Comparison of ENCODE assay signal across 9 cellular contexts in the genomic region with DNA sequence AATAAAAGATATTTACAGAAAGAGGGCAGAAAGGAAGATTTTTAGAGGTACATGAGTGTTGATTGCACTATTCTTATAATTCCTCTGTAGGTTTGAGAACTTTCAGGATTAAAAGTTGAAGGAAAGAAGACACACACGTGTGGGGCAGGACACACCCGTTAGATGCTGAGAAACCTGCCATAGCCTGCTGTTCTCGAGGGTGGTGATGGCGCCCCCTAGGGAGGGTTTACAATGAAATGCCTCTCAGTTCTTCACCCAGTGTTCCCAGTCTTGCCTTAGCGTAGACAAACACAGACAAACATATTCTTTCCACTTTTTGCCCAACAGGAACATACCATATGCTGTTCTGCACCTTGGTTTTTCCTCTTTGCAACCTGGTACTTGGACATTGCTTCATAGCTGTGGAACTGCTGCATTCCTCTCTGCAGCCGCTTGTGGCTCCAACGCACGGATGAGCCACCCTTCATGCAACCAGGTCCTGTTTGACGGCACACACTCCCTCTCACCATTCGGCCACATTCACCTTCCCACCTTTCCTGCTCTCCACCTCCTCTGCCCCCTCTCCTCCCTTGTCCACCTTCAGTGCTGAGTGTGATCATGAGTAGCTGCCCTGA. TPM values are rescaled to one million over a fixed set of nuclear protein-coding genes. Genes with fewer than 3 reads are reported as not detected.
A peak's percentile ranks its signal among the peaks of the same experiment; 100 is the strongest.
DNase-seq lines count a peak whose midpoint lies in the region; ATAC-seq and TF ChIP-seq lines count a peak whose summit lies in the region.
"Had no signal": no experiment of that assay in that cellular context is flagged by ENCODE, and none has a peak within 500 bp of the region (broad histone marks: within the 10 kb centered on the region; RNA-seq: fewer than 3 reads in every experiment).

No MANE protein-coding gene starts in this region.

- ATAC-seq in left ventricle myocardium superior (no peak), esophagus mucosa (no peak)

- H3K4me1 ChIP-seq in left ventricle myocardium inferior (peaks cover 37% of the 10 kb centered on the region), tibial artery (no peaks in the 10 kb centered on the region)

- H3K36me3 ChIP-seq in left ventricle myocardium inferior (peaks cover 3% of the 10 kb centered on the region), tibial artery (no peaks in the 10 kb centered on the region)

- H3K27me3 ChIP-seq in left ventricle myocardium inferior (ENCODE audit: low read depth) (peaks cover 6% of the 10 kb centered on the region), tibial artery (peaks cover 0 to 13% of the 10 kb centered on the region in 2 donors)

- DNase-seq in left ventricle myocardium inferior (no peak), left ventricle myocardium superior (no peak), glomerular visceral epithelial cell (ENCODE audit: extremely low spot score) (peak; percentile 46), tibial artery (peak in 1 of 2 donors; percentile 66), retina (no peak), AG20443 (ENCODE audit: low spot score) (no peak)
- DNase-seq: NCI-H526 treated with DMSO at 0.1 percent for 48 hours had no signal

- H3K9me3 ChIP-seq in left ventricle myocardium inferior (replicated peaks) (peaks cover 12% of the 10 kb centered on the region), tibial artery (no peaks in the 10 kb centered on the region)

- H3K27ac ChIP-seq in left ventricle myocardium inferior (replicated peaks) (no peak overlapping the region), tibial artery (no peak overlapping the region)

- TF ChIP-seq CTCF in left ventricle myocardium inferior (IDR thresholded peaks at IDR 0.05; ENCODE audit: borderline replicate concordance) (peak; percentile 24), WI38 (IDR thresholded peaks at IDR 0.05; ENCODE audit: low read depth, low read length) (peak; percentile 42), tibial artery (IDR thresholded peaks at IDR 0.05) (peak; percentile 16 to 37)

- intact Hi-C loops in left ventricle myocardium inferior (cut with micrococcal nuclease): no loop called here
- intact Hi-C loops in left ventricle myocardium superior (cut with micrococcal nuclease): no loop called here
- intact Hi-C loops in tibial artery (cut with DNase I; ENCODE audit: low total_unique reads): loop anchor here (5.0 kb wide), 1 partner anchor 83 kb away; no protein-coding TSS in a partner anchor

- H3K4me3 ChIP-seq in left ventricle myocardium inferior (no peak overlapping the region), WI38 (ENCODE audit: low read depth, low read length) (no peak overlapping the region), tibial artery (no peak overlapping the region)

RNA-seq across cellular contexts. Expression of a gene that starts 23.3 kb away (rescaled TPM):
- total RNA-seq in left ventricle myocardium inferior (15.0 TPM), left ventricle myocardium superior (22.5 TPM), esophagus mucosa (3.9 TPM)
